Comparison of ENCODE assay signal across 8 cellular contexts in genomic region chr5:50711280-50711679, GRCh38. TPM values are rescaled to one million over a fixed set of nuclear protein-coding genes. Genes with fewer than 3 reads are reported as not detected.
DNase-seq lines count a peak whose midpoint lies in the region; ATAC-seq and TF ChIP-seq lines count a peak whose summit lies in the region.

No MANE protein-coding gene starts in this region.

- no peak overlapping the region for H3K4me3 ChIP-seq in parathyroid adenoma (ENCODE audit: low read depth, low read length)

- H3K9ac ChIP-seq in parathyroid adenoma = no peak overlapping the region

- H3K4me1 ChIP-seq in parathyroid adenoma = peaks cover 23% of the 10 kb centered on the region

- no peaks in the 10 kb centered on the region for H3K9me3 Mint-ChIP-seq in chondrocyte (ENCODE audit: low read depth)

- no peaks in the 10 kb centered on the region for H3K9me3 ChIP-seq in parathyroid adenoma (ENCODE audit: control insufficient read depth, low read length)

- H2AFZ ChIP-seq in parathyroid adenoma = peak overlapping the region; percentile 8

- no peaks in the 10 kb centered on the region for H3K36me3 Mint-ChIP-seq in chondrocyte (ENCODE audit: low read depth)

- TF ChIP-seq CTCF in chondrocyte (IDR thresholded peaks at IDR 0.05) = no peak
- TF ChIP-seq CTCF in parathyroid adenoma (IDR thresholded peaks at IDR 0.05) = no peak

- H3K27me3 Mint-ChIP-seq in chondrocyte (ENCODE audit: low read depth) = no peaks in the 10 kb centered on the region

- no peaks in the 10 kb centered on the region for H3K36me3 ChIP-seq in parathyroid adenoma (ENCODE audit: control insufficient read depth, insufficient read depth, low read length)

- peak; percentile 94 for ATAC-seq in GM19463 (IDR thresholded peaks at IDR 0.05; ENCODE audit: unreplicated experiment)
- ATAC-seq in HG03520 (IDR thresholded peaks at IDR 0.05; ENCODE audit: unreplicated experiment) = peak; percentile 94

- H3K4me1 Mint-ChIP-seq in chondrocyte (ENCODE audit: low read depth) = peaks cover 37% of the 10 kb centered on the region

- peak overlapping the region; percentile 37 for H3K27ac ChIP-seq in parathyroid adenoma

- no peaks in the 10 kb centered on the region for H3K27me3 ChIP-seq in parathyroid adenoma (ENCODE audit: control insufficient read depth, insufficient read depth, low read length)

- peak overlapping the region; percentile 22 for H3K27ac Mint-ChIP-seq in chondrocyte (ENCODE audit: unreplicated experiment)

- peaks cover 31% of the 10 kb centered on the region for H3K79me2 ChIP-seq in parathyroid adenoma

- peak; percentile 18 for DNase-seq in D341Med (ENCODE audit: low spot score)
- peak in 4 of 5 experiments; percentile 9 to 85 (median 57) for DNase-seq in T-helper 2 cell
- DNase-seq in chondrocyte (ENCODE audit: low spot score) = no peak
- no peak for DNase-seq in nucleus accumbens (lab: John Stamatoyannopoulos, UW)
- no peak for DNase-seq in NCI-H524 treated with DMSO at 0.1 percent for 48 hours (lab: John Stamatoyannopoulos, UW)

- H3K4me3 Mint-ChIP-seq in chondrocyte (ENCODE audit: unreplicated experiment) = no peak overlapping the region

- peak overlapping the region; percentile 45 for H3K4me2 ChIP-seq in parathyroid adenoma (ENCODE audit: low read length)

RNA-seq across cellular contexts. Expression of gene PARP8, which starts 44.8 kb away (rescaled TPM):
- total RNA-seq in chondrocyte = 23.3 to 31.3 TPM (median 23.6 TPM) in 3 replicates

Comparison
In these comparisons a context has a peak if more than half of its experiments do, and no peak if none do; other contexts are left out.
1. DNase-seq: peak in D341Med (single experiment) and T-helper 2 cell (4 of 5); none in chondrocyte (single experiment), nucleus accumbens (0 of 56) and NCI-H524 treated with DMSO at 0.1 percent for 48 hours (single experiment).